ENCODE assay signal across 8 cellular contexts in genomic region chr1:204506969-204507316, GRCh38. TPM values are rescaled to one million over a fixed set of nuclear protein-coding genes. Genes with fewer than 3 reads are reported as not detected.
DNase-seq lines count a peak whose midpoint lies in the region; ATAC-seq and TF ChIP-seq lines count a peak whose summit lies in the region.

No MANE protein-coding gene starts in this region.

- DNase-seq in AG04449 (ENCODE audit: low read depth, low spot score) (peak; percentile 79), NCI-H226 (peak; percentile 76), activated B cell treated with CpG ODN at 0.5 μM for 24 hours (peak; percentile 66), kidney epithelial cell (ENCODE audit: low read depth) (no peak)
- DNase-seq in central memory CD8-positive, alpha-beta T cell (ENCODE audit: low spot score in 2 of 2): peak; percentile 88 to 91
- peak; percentile 56 to 75 for DNase-seq in stimulated activated CD4-positive, alpha-beta T cell treated with anti-CD3 and anti-CD28 coated beads, Interleukin-15, amount 100 ng/mL, for 1 hour (ENCODE audit: low read depth in 1 of 2, low spot score in 1 of 2)

- H3K27ac Mint-ChIP-seq in activated B cell treated with CpG ODN at 0.5 μM for 24 hours: peak overlapping the region; percentile 99
- peak overlapping the region; percentile 100 for H3K27ac Mint-ChIP-seq in central memory CD8-positive, alpha-beta T cell (ENCODE audit: low read depth)

- H3K27me3 Mint-ChIP-seq in activated B cell treated with CpG ODN at 0.5 μM for 24 hours: peaks cover 5% of the 10 kb centered on the region
- H3K27me3 Mint-ChIP-seq in central memory CD8-positive, alpha-beta T cell: peaks cover 10% of the 10 kb centered on the region

- peaks cover 10% of the 10 kb centered on the region for H3K36me3 Mint-ChIP-seq in activated B cell treated with CpG ODN at 0.5 μM for 24 hours (ENCODE audit: low read depth)
- peaks cover 26% of the 10 kb centered on the region for H3K36me3 Mint-ChIP-seq in central memory CD8-positive, alpha-beta T cell (ENCODE audit: insufficient read depth)

- POLR2A ChIA-PET in AG04449 (lab: Yijun Ruan, JAX) (interaction anchor here (0.6 to 2.6 kb wide), 3 partner anchors 9 to 745 kb away, joined by 3 to 26 read pairs (median 7); partner anchors contain the start of genes MDM4 and PIK3C2B), activated B cell treated with CpG ODN at 0.5 μM for 24 hours (lab: Charles Lee) (interaction anchor here (0.6 to 5.8 kb wide), 25 partner anchors 9 to 615 kb away, joined by 3 to 133 read pairs (median 6); partner anchors contain the start of genes MDM4, PIK3C2B and RBBP5)

- no peaks in the 10 kb centered on the region for H3K27me3 ChIP-seq in kidney epithelial cell (ENCODE audit: control insufficient read depth, insufficient read depth, low read length)

- ATAC-seq in GM18907 (IDR thresholded peaks at IDR 0.05; ENCODE audit: unreplicated experiment) (peak; percentile 57), HG03175 (IDR thresholded peaks at IDR 0.05; ENCODE audit: unreplicated experiment) (peak; percentile 68), activated B cell treated with CpG ODN at 0.5 μM for 24 hours (ENCODE audit: low read depth) (peak; percentile 62)
- peak; percentile 78 for ATAC-seq in central memory CD8-positive, alpha-beta T cell (replicated peaks; ENCODE audit: extremely low read depth, poor library complexity, severe bottlenecking)

- peak overlapping the region; percentile 91 for H3K4me3 Mint-ChIP-seq in activated B cell treated with CpG ODN at 0.5 μM for 24 hours
- peak overlapping the region; percentile 100 for H3K4me3 Mint-ChIP-seq in central memory CD8-positive, alpha-beta T cell

- no peaks in the 10 kb centered on the region for H3K9me3 Mint-ChIP-seq in activated B cell treated with CpG ODN at 0.5 μM for 24 hours
- peaks cover 6% of the 10 kb centered on the region for H3K9me3 Mint-ChIP-seq in central memory CD8-positive, alpha-beta T cell

- TF ChIP-seq CTCF in AG04449 (IDR thresholded peaks at IDR 0.05; ENCODE audit: insufficient read depth, low read length, missing control alignments): no peak
- no peak for TF ChIP-seq CTCF in activated B cell treated with CpG ODN at 0.5 μM for 24 hours (IDR thresholded peaks at IDR 0.05)
- no peak for TF ChIP-seq CTCF in kidney epithelial cell (IDR thresholded peaks at IDR 0.05; ENCODE audit: insufficient read depth, low read length, poor library complexity, severe bottlenecking)

- H3K4me1 Mint-ChIP-seq in activated B cell treated with CpG ODN at 0.5 μM for 24 hours: peaks cover 74% of the 10 kb centered on the region
- H3K4me1 Mint-ChIP-seq in central memory CD8-positive, alpha-beta T cell: peaks cover 35% of the 10 kb centered on the region

- peak overlapping the region; percentile 55 for H3K4me3 ChIP-seq in AG04449 (ENCODE audit: low read depth, low read length)
- H3K4me3 ChIP-seq in kidney epithelial cell (ENCODE audit: low read depth, low read length): peak overlapping the region; percentile 37

- CTCF ChIA-PET in AG04449 (lab: Yijun Ruan, JAX): interaction anchor here (1.2 to 19.8 kb wide), 8 partner anchors 8 to 299 kb away, joined by 3 to 1052 read pairs (median 13); partner anchors contain the start of genes MDM4 and PIK3C2B
- CTCF ChIA-PET in activated B cell treated with CpG ODN at 0.5 μM for 24 hours (lab: Charles Lee): interaction anchor here (0.8 to 19.8 kb wide), 9 partner anchors 9 to 300 kb away, joined by 3 to 1006 read pairs (median 6); partner anchors contain the start of genes MDM4 and PIK3C2B

- no peaks in the 10 kb centered on the region for H3K36me3 ChIP-seq in kidney epithelial cell (ENCODE audit: control insufficient read depth, insufficient read depth, low read length)

- intact Hi-C loops in activated B cell treated with CpG ODN at 0.5 μM for 24 hours (cut with micrococcal nuclease): loop anchor here (1.0 to 5.0 kb wide), 6 partner anchors 9 to 300 kb away; partner anchors contain the start of gene MDM4

RNA-seq across cellular contexts. Expression of gene MDM4, which starts 9.3 kb away (rescaled TPM):
- total RNA-seq in activated B cell treated with CpG ODN at 0.5 μM for 24 hours (221 and 264 TPM in 2 replicates), kidney epithelial cell (21.0 and 27.7 TPM in 2 replicates)

RNA-seq across cellular contexts. Expression of gene PIK3C2B, which starts 12.3 kb away (rescaled TPM):
- total RNA-seq in activated B cell treated with CpG ODN at 0.5 μM for 24 hours: 127 and 151 TPM in 2 replicates
- total RNA-seq in kidney epithelial cell: 2.5 and 2.8 TPM in 2 replicates

Comparison
In these comparisons a context has a peak if more than half of its experiments do, and no peak if none do; other contexts are left out.
1. RNA of gene PIK3C2B, which starts 12.3 kb away (total RNA-seq): 127 to 151 TPM in activated B cell treated with CpG ODN at 0.5 μM for 24 hours; 2.5 to 2.8 TPM in kidney epithelial cell; every median in the first group is over 10 times any median in the second.
2. Peak in every context shown above with its lines, with median percentiles within 50 percentile points of each other: ATAC-seq.